10 cellular contexts compared by ENCODE assay signal in the genomic region with DNA sequence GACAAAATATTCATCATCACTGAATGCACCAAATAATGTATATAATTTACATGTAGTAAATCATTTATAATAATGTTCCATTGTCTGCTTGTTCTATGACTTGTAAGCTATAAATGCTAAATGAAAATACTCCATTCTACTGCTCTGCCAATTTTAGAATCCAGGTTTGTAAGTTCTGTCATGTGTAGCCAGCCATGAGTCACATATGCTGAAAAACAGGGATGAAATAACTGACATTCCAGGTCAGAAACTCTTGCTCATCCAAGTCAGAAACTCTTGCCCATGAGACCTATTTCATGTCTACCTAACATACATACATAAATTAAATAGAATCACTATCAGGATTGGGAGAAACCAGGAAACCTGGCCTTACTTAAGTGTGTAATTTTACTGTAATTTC.
A peak's percentile ranks its signal among the peaks of the same experiment; 100 is the strongest.
DNase-seq lines count a peak whose midpoint lies in the region; ATAC-seq and TF ChIP-seq lines count a peak whose summit lies in the region.
"Had no signal": no experiment of that assay in that cellular context is flagged by ENCODE, and none has a peak within 500 bp of the region (broad histone marks: within the 10 kb centered on the region; RNA-seq: fewer than 3 reads in every experiment).

No MANE protein-coding gene starts in this region.

- H3K27me3 Mint-ChIP-seq in activated naive CD8-positive, alpha-beta T cell: no peaks in the 10 kb centered on the region
- no peaks in the 10 kb centered on the region for H3K27me3 Mint-ChIP-seq in CD14-positive monocyte (ENCODE audit: low read depth in 3 of 3)

- ATAC-seq in left ventricle myocardium superior (peak; percentile 45), right cardiac atrium (no peak)

- H3K4me1 ChIP-seq in right cardiac atrium (ENCODE audit: control insufficient read depth, insufficient read depth, low read length) (no peaks in the 10 kb centered on the region), vagina (peaks cover 41% of the 10 kb centered on the region)

- H3K27ac Mint-ChIP-seq in activated naive CD8-positive, alpha-beta T cell: peak overlapping the region; percentile 74
- H3K27ac Mint-ChIP-seq in CD14-positive monocyte: no peak overlapping the region

- intact Hi-C loops in left ventricle myocardium superior (cut with micrococcal nuclease) (no loop called here), right cardiac atrium (cut with DNase I) (no loop called here), vagina (cut with DNase I) (no loop called here), CD14-positive monocyte (cut with micrococcal nuclease) (no loop called here)

- H3K4me3 Mint-ChIP-seq in activated naive CD8-positive, alpha-beta T cell: no peak overlapping the region
- H3K4me3 Mint-ChIP-seq in CD14-positive monocyte: no peak overlapping the region

- no peak overlapping the region for H3K27ac ChIP-seq in right cardiac atrium (ENCODE audit: low read length)
- peak overlapping the region; percentile 33 for H3K27ac ChIP-seq in vagina

- H3K4me1 Mint-ChIP-seq in activated naive CD8-positive, alpha-beta T cell (ENCODE audit: low read depth): peaks cover 66% of the 10 kb centered on the region
- H3K4me1 Mint-ChIP-seq in CD14-positive monocyte: no peaks in the 10 kb centered on the region

- H3K36me3 Mint-ChIP-seq in activated naive CD8-positive, alpha-beta T cell: peaks cover 18% of the 10 kb centered on the region
- H3K36me3 Mint-ChIP-seq in CD14-positive monocyte: peaks cover 33 to 45% of the 10 kb centered on the region in 2 donors

- H3K27me3 ChIP-seq in right cardiac atrium (ENCODE audit: control insufficient read depth, insufficient read depth) (no peaks in the 10 kb centered on the region), vagina (no peaks in the 10 kb centered on the region)

- TF ChIP-seq POLR2A in vagina (IDR thresholded peaks at IDR 0.05): no peak

- H3K4me3 ChIP-seq in right cardiac atrium (ENCODE audit: low read length) (no peak overlapping the region), vagina (no peak overlapping the region)

- DNase-seq in left ventricle myocardium superior (no peak), right cardiac atrium (no peak), iris pigment epithelial cell (ENCODE audit: low read depth) (peak; percentile 95), vagina (ENCODE audit: extremely low spot score in 2 of 2) (no peak), DMS153 treated with DMSO at 0.1 percent for 48 hours (lab: John Stamatoyannopoulos, UW; ENCODE audit: unreplicated experiment) (no peak), CD14-positive monocyte (ENCODE audit: low spot score) (no peak), NAMALWA (ENCODE audit: low spot score) (no peak)
- DNase-seq: NCI-H1417 treated with DMSO at 0.1 percent for 48 hours, SHP77 treated with DMSO at 0.1 percent for 48 hours had no signal

- H3K9me3 Mint-ChIP-seq in activated naive CD8-positive, alpha-beta T cell (ENCODE audit: low read depth): peaks cover 7% of the 10 kb centered on the region
- peaks cover 5 to 11% (median 8%) of the 10 kb centered on the region in 7 donors for H3K9me3 Mint-ChIP-seq in CD14-positive monocyte

- TF ChIP-seq CTCF in vagina (IDR thresholded peaks at IDR 0.05) (no peak), CD14-positive monocyte (IDR thresholded peaks at IDR 0.05) (no peak)

- H3K9me3 ChIP-seq in right cardiac atrium (ENCODE audit: control insufficient read depth, low read length) (no peaks in the 10 kb centered on the region), vagina (no peaks in the 10 kb centered on the region)

- H3K36me3 ChIP-seq in vagina: no peaks in the 10 kb centered on the region
